Comparison of ENCODE assay signal across 34 cellular contexts in the genomic region with DNA sequence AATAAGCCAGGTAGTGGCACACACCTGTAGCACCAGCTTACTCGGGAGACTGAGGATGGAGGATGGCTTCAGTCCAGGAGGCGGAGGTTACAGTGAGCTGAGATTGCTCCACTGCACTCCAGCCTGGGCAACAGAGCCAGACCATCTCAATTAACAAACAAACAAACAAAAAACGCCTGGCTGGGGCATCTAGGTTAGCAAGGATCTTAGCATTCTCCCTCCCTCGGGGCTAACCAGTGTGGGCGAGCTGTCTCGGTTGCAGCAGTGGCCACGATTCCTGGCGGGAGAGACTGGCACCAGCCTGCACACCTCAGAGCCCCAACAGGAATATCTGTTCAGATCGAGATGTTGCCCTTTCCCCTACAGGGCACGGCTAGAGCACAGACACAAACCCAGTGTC.
"Had no signal": no experiment of that assay in that cellular context is flagged by ENCODE, and none has a peak within 500 bp of the region (broad histone marks: within the 10 kb centered on the region; RNA-seq: fewer than 3 reads in every experiment).

No MANE protein-coding gene starts in this region.

- H3K9me3 Mint-ChIP-seq: activated CD4-positive, alpha-beta memory T cell treated with anti-CD3 and anti-CD28 coated beads for 36 hours; activated CD4-positive, alpha-beta T cell treated with anti-CD3 and anti-CD28 coated beads, Interleukin-2, amount 10 ng/mL, durations not matched to agents 24 days and 14 days; activated T-helper 1 cell treated with anti-CD3 and anti-CD28 coated beads, Interleukin-12 subunit alpha, Interleukin-12 subunit beta, Interleukin-2, Interleukin-4 antibody, amounts not matched to agents 30 ng/mL and 10 ng/mL and 1 ng/mL, durations not matched to agents 14 hours and 24 hours and 36 hours; activated T-helper 2 cell treated with anti-CD3 and anti-CD28 coated beads, Interferon-gamma antibody, Interleukin-2, Interleukin-4, amounts not matched to agents 10 μg/mL and 5 μg/mL and 100 μg/mL, durations not matched to agents 14 hours and 24 hours and 36 hours; effector memory CD8-positive, alpha-beta T cell; T-cell; T-helper 1 cell treated with Interleukin-12 subunit alpha and Interleukin-12 subunit beta and Interleukin-4 antibody, amounts not matched to agents 30 μg/mL and 1 μg/mL, for 36 hours had no signal

- H3K4me3 Mint-ChIP-seq: activated CD4-positive, alpha-beta memory T cell treated with anti-CD3 and anti-CD28 coated beads for 36 hours; activated CD4-positive, alpha-beta T cell treated with anti-CD3 and anti-CD28 coated beads for 36 hours; activated CD4-positive, alpha-beta T cell treated with anti-CD3 and anti-CD28 coated beads, Interleukin-2, amount 10 ng/mL, durations not matched to agents 24 days and 14 days; activated CD8-positive, alpha-beta memory T cell treated with anti-CD3 and anti-CD28 coated beads, Interleukin-2, amount 10 ng/mL, durations not matched to agents 7 days and 5 days; activated CD8-positive, alpha-beta T cell treated with anti-CD3 and anti-CD28 coated beads, Interleukin-2, amount 10 ng/mL, durations not matched to agents 7 days and 5 days; activated naive CD8-positive, alpha-beta T cell; activated T-helper 1 cell treated with anti-CD3 and anti-CD28 coated beads, Interleukin-12 subunit alpha, Interleukin-12 subunit beta, Interleukin-2, Interleukin-4 antibody, amounts not matched to agents 30 ng/mL and 10 ng/mL and 1 ng/mL, durations not matched to agents 14 hours and 24 hours and 36 hours; effector memory CD8-positive, alpha-beta T cell; T-cell; T-helper 1 cell treated with Interleukin-12 subunit alpha and Interleukin-12 subunit beta and Interleukin-4 antibody, amounts not matched to agents 30 μg/mL and 1 μg/mL, for 36 hours had no signal

- H3K27me3 ChIP-seq: adrenal gland, body of pancreas had no signal

- H3K4me1 ChIP-seq: body of pancreas had no signal

- H3K36me3 ChIP-seq: adrenal gland had no signal

- H3K27ac Mint-ChIP-seq: activated CD4-positive, alpha-beta memory T cell treated with anti-CD3 and anti-CD28 coated beads for 36 hours; activated CD4-positive, alpha-beta T cell treated with anti-CD3 and anti-CD28 coated beads for 36 hours; activated CD4-positive, alpha-beta T cell treated with anti-CD3 and anti-CD28 coated beads, Interleukin-2, amount 10 ng/mL, durations not matched to agents 24 days and 14 days; activated CD8-positive, alpha-beta memory T cell treated with anti-CD3 and anti-CD28 coated beads, Interleukin-2, amount 10 ng/mL, durations not matched to agents 7 days and 5 days; activated CD8-positive, alpha-beta T cell treated with anti-CD3 and anti-CD28 coated beads, Interleukin-2, amount 10 ng/mL, durations not matched to agents 7 days and 5 days; activated naive CD8-positive, alpha-beta T cell; activated T-helper 1 cell treated with anti-CD3 and anti-CD28 coated beads, Interleukin-12 subunit alpha, Interleukin-12 subunit beta, Interleukin-2, Interleukin-4 antibody, amounts not matched to agents 30 ng/mL and 10 ng/mL and 1 ng/mL, durations not matched to agents 14 hours and 24 hours and 36 hours; activated T-helper 2 cell treated with anti-CD3 and anti-CD28 coated beads, Interferon-gamma antibody, Interleukin-2, Interleukin-4, amounts not matched to agents 10 μg/mL and 5 μg/mL and 100 μg/mL, durations not matched to agents 14 hours and 24 hours and 36 hours; T-cell; T-helper 1 cell treated with Interleukin-12 subunit alpha and Interleukin-12 subunit beta and Interleukin-4 antibody, amounts not matched to agents 30 μg/mL and 1 μg/mL, for 36 hours had no signal

- H3K9me3 ChIP-seq: adrenal gland, body of pancreas had no signal

- H3K27me3 Mint-ChIP-seq: activated CD4-positive, alpha-beta memory T cell treated with anti-CD3 and anti-CD28 coated beads for 36 hours; activated CD4-positive, alpha-beta T cell treated with anti-CD3 and anti-CD28 coated beads for 36 hours; activated CD4-positive, alpha-beta T cell treated with anti-CD3 and anti-CD28 coated beads, Interleukin-2, amount 10 ng/mL, durations not matched to agents 24 days and 14 days; activated CD8-positive, alpha-beta memory T cell treated with anti-CD3 and anti-CD28 coated beads, Interleukin-2, amount 10 ng/mL, durations not matched to agents 7 days and 5 days; activated naive CD8-positive, alpha-beta T cell; effector memory CD8-positive, alpha-beta T cell; T-cell had no signal

- H3K4me1 Mint-ChIP-seq: activated CD4-positive, alpha-beta T cell treated with anti-CD3 and anti-CD28 coated beads for 36 hours; activated CD4-positive, alpha-beta T cell treated with anti-CD3 and anti-CD28 coated beads, Interleukin-2, amount 10 ng/mL, durations not matched to agents 24 days and 14 days; activated CD8-positive, alpha-beta memory T cell treated with anti-CD3 and anti-CD28 coated beads, Interleukin-2, amount 10 ng/mL, durations not matched to agents 7 days and 5 days; T-cell had no signal

- H3K36me3 Mint-ChIP-seq: activated CD4-positive, alpha-beta memory T cell treated with anti-CD3 and anti-CD28 coated beads for 36 hours; activated CD8-positive, alpha-beta memory T cell treated with anti-CD3 and anti-CD28 coated beads, Interleukin-2, amount 10 ng/mL, durations not matched to agents 7 days and 5 days; activated naive CD8-positive, alpha-beta T cell had no signal

- FAIRE-seq: colon, endometrium, endothelial cell of umbilical vein, frontal cortex had no signal

- DNase-seq: activated CD4-positive, alpha-beta memory T cell treated with anti-CD3 and anti-CD28 coated beads for 36 hours; activated CD4-positive, alpha-beta T cell treated with anti-CD3 and anti-CD28 coated beads for 36 hours; activated CD4-positive, alpha-beta T cell treated with anti-CD3 and anti-CD28 coated beads, Interleukin-2, amount 10 ng/mL, durations not matched to agents 24 days and 14 days; activated CD4-positive, CD25-positive, alpha-beta regulatory T cell; activated CD4-positive, CD25-positive, alpha-beta regulatory T cell treated with anti-CD3 and anti-CD28 coated beads, Interleukin-2, amount 50 U/mL, for 72 hours; activated CD8-positive, alpha-beta memory T cell treated with anti-CD3 and anti-CD28 coated beads, Interleukin-2, amount 10 ng/mL, durations not matched to agents 7 days and 5 days; activated CD8-positive, alpha-beta memory T cell treated with anti-CD3 and anti-CD28 coated beads, Interleukin-2, amount 50 U/mL, for 4 hours; activated CD8-positive, alpha-beta T cell treated with anti-CD3 and anti-CD28 coated beads, Interleukin-2, amount 10 ng/mL, durations not matched to agents 7 days and 5 days; activated effector memory CD4-positive, alpha-beta T cell treated with anti-CD3 and anti-CD28 coated beads, Interleukin-2, amount 50 U/mL, for 16 hours; activated naive CD4-positive, alpha-beta T cell treated with anti-CD3 and anti-CD28 coated beads, Interleukin-2, amount 50 U/mL, for 16 hours; activated T-cell treated with anti-CD3 and anti-CD28 coated beads, Interleukin-2, amount 50 U/mL, for 1 hour; activated T-cell treated with anti-CD3 and anti-CD28 coated beads, Interleukin-2, amount 50 U/mL, for 48 hours; adrenal gland; amygdala; aorta; body of pancreas; caudate nucleus; cortex of kidney; dermis blood vessel endothelial cell; effector CD4-positive, alpha-beta T cell; effector memory CD8-positive, alpha-beta T cell; foreskin fibroblast; head of caudate nucleus; SW 1271; T-cell had no signal

- H3K4me3 ChIP-seq: adrenal gland, body of pancreas had no signal

- H3K27ac ChIP-seq: body of pancreas, epithelial cell of prostate had no signal
